ENCODE assay signal across 1 cellular context in genomic region chr9:136483589-136484152, GRCh38.
TF ChIP-seq lines count a peak whose summit lies in the region.

No MANE protein-coding gene starts in this region.

TF ChIP-seq in HEK293, 187 proteins besides CTCF, POLR2A, EP300 and RAD21 (continued from another document and continues in another):
- no peak; the same call in 1 of the 2 replicates for TF ChIP-seq ZBTB17 (tag by site-specific recombination; IDR thresholded peaks at IDR 0.05)
- no peak for TF ChIP-seq ZNF426 (tag by site-specific recombination; IDR thresholded peaks at IDR 0.05)
- peak; percentile 90 for TF ChIP-seq ZEB2 (tag by site-specific recombination; IDR thresholded peaks at IDR 0.05)
- TF ChIP-seq ZNF223 (tag by site-specific recombination; IDR thresholded peaks at IDR 0.05) = no peak
- TF ChIP-seq ZNF214 (tag by site-specific recombination; IDR thresholded peaks at IDR 0.05; ENCODE audit: borderline replicate concordance) = no peak
- TF ChIP-seq ZNF391 (tag by site-specific recombination; IDR thresholded peaks at IDR 0.05; ENCODE audit: borderline replicate concordance, low read depth) = no peak
- TF ChIP-seq ZBTB10 (tag by site-specific recombination; IDR thresholded peaks at IDR 0.05) = no peak
- TF ChIP-seq, protein P1, sequence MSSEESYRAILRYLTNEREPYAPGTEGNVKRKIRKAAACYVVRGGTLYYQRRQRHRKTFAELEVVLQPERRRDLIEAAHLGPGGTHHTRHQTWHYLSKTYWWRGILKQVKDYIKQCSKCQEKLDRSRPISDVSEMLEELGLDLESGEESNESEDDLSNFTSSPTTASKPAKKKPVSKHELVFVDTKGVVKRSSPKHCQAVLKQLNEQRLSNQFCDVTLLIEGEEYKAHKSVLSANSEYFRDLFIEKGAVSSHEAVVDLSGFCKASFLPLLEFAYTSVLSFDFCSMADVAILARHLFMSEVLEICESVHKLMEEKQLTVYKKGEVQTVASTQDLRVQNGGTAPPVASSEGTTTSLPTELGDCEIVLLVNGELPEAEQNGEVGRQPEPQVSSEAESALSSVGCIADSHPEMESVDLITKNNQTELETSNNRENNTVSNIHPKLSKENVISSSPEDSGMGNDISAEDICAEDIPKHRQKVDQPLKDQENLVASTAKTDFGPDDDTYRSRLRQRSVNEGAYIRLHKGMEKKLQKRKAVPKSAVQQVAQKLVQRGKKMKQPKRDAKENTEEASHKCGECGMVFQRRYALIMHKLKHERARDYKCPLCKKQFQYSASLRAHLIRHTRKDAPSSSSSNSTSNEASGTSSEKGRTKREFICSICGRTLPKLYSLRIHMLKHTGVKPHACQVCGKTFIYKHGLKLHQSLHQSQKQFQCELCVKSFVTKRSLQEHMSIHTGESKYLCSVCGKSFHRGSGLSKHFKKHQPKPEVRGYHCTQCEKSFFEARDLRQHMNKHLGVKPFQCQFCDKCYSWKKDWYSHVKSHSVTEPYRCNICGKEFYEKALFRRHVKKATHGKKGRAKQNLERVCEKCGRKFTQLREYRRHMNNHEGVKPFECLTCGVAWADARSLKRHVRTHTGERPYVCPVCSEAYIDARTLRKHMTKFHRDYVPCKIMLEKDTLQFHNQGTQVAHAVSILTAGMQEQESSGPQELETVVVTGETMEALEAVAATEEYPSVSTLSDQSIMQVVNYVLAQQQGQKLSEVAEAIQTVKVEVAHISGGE (tag by site-specific recombination; conservative IDR thresholded peaks at IDR 0.05; ENCODE audit: low read depth) = peak; percentile 49
- TF ChIP-seq ZNF280D (tag by site-specific recombination; IDR thresholded peaks at IDR 0.05) = no peak
- TF ChIP-seq ZNF354C (tag by site-specific recombination; IDR thresholded peaks at IDR 0.05; ENCODE audit: borderline replicate concordance, low read depth) = no peak
- TF ChIP-seq ZFP69B (tag by site-specific recombination; IDR thresholded peaks at IDR 0.05) = peak; percentile 21; the same call in 1 of the 2 replicates
- TF ChIP-seq ZNF146 (tag by site-specific recombination; IDR thresholded peaks at IDR 0.05) = no peak
- TF ChIP-seq PRDM6 (tag by site-specific recombination; IDR thresholded peaks at IDR 0.05) = no peak
- no peak for TF ChIP-seq PRDM1 (tag by site-specific recombination; IDR thresholded peaks at IDR 0.05)
- no peak for TF ChIP-seq ZSCAN23 (tag by site-specific recombination; IDR thresholded peaks at IDR 0.05)
- TF ChIP-seq ZNF19 (tag by site-specific recombination; IDR thresholded peaks at IDR 0.05; ENCODE audit: low read depth) = no peak
- TF ChIP-seq ZNF707 (tag by site-specific recombination; IDR thresholded peaks at IDR 0.05) = no peak
- no peak for TF ChIP-seq SCRT1 (tag by site-specific recombination; IDR thresholded peaks at IDR 0.05; ENCODE audit: borderline replicate concordance)
- no peak for TF ChIP-seq BCL6B (tag by site-specific recombination; IDR thresholded peaks at IDR 0.05)
- TF ChIP-seq GLI2 (tag by site-specific recombination; IDR thresholded peaks at IDR 0.05; ENCODE audit: borderline replicate concordance, low read depth) = no peak
- TF ChIP-seq HOXA7 (CRISPR knock-in tag; IDR thresholded peaks at IDR 0.05; ENCODE audit: borderline replicate concordance) = no peak
- no peak for TF ChIP-seq ZNF169 (tag by site-specific recombination; IDR thresholded peaks at IDR 0.05)
- no peak for TF ChIP-seq ZNF596 (tag by site-specific recombination; IDR thresholded peaks at IDR 0.05)
- TF ChIP-seq ZNF155 (tag by site-specific recombination; IDR thresholded peaks at IDR 0.05) = no peak
- TF ChIP-seq YY1 (tag by site-specific recombination; IDR thresholded peaks at IDR 0.05) = peak; percentile 45; the same call in 1 of the 2 replicates
- no peak for TF ChIP-seq MEIS1 (CRISPR knock-in tag; IDR thresholded peaks at IDR 0.05; ENCODE audit: borderline replicate concordance)
- TF ChIP-seq ZNF792 (tag by site-specific recombination; IDR thresholded peaks at IDR 0.05) = no peak
- TF ChIP-seq ZNF629 (tag by site-specific recombination; IDR thresholded peaks at IDR 0.05) = peak; percentile 42; the same call in 1 of the 2 replicates
- TF ChIP-seq ZNF112 (tag by site-specific recombination; IDR thresholded peaks at IDR 0.05) = no peak
- TF ChIP-seq ZNF776 (tag by site-specific recombination; IDR thresholded peaks at IDR 0.05; ENCODE audit: borderline replicate concordance) = no peak
- no peak for TF ChIP-seq OVOL3 (tag by site-specific recombination; IDR thresholded peaks at IDR 0.05)
- peak; percentile 34; the same call in 1 of the 2 replicates for TF ChIP-seq IKZF3 (tag by site-specific recombination; IDR thresholded peaks at IDR 0.05)
- TF ChIP-seq ZNF350 (tag by site-specific recombination; IDR thresholded peaks at IDR 0.05) = no peak
- no peak for TF ChIP-seq ZNF558 (tag by site-specific recombination; IDR thresholded peaks at IDR 0.05)
- no peak for TF ChIP-seq ZNF529 (tag by site-specific recombination; IDR thresholded peaks at IDR 0.05; ENCODE audit: insufficient replicate concordance)
- no peak for TF ChIP-seq EGR2 (tag by site-specific recombination; IDR thresholded peaks at IDR 0.05; ENCODE audit: low read depth)
- TF ChIP-seq, protein P2, sequence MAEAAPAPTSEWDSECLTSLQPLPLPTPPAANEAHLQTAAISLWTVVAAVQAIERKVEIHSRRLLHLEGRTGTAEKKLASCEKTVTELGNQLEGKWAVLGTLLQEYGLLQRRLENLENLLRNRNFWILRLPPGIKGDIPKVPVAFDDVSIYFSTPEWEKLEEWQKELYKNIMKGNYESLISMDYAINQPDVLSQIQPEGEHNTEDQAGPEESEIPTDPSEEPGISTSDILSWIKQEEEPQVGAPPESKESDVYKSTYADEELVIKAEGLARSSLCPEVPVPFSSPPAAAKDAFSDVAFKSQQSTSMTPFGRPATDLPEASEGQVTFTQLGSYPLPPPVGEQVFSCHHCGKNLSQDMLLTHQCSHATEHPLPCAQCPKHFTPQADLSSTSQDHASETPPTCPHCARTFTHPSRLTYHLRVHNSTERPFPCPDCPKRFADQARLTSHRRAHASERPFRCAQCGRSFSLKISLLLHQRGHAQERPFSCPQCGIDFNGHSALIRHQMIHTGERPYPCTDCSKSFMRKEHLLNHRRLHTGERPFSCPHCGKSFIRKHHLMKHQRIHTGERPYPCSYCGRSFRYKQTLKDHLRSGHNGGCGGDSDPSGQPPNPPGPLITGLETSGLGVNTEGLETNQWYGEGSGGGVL (tag by site-specific recombination; IDR thresholded peaks at IDR 0.05) = no peak
- no peak for TF ChIP-seq ZSCAN16 (tag by site-specific recombination; IDR thresholded peaks at IDR 0.05)
- TF ChIP-seq, protein P3, sequence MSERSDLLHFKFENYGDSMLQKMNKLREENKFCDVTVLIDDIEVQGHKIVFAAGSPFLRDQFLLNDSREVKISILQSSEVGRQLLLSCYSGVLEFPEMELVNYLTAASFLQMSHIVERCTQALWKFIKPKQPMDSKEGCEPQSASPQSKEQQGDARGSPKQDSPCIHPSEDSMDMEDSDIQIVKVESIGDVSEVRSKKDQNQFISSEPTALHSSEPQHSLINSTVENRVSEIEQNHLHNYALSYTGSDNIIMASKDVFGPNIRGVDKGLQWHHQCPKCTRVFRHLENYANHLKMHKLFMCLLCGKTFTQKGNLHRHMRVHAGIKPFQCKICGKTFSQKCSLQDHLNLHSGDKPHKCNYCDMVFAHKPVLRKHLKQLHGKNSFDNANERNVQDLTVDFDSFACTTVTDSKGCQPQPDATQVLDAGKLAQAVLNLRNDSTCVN (tag by site-specific recombination; optimal IDR thresholded peaks at IDR 0.05) = peak; percentile 21
- no peak for TF ChIP-seq KLF16 (tag by site-specific recombination; IDR thresholded peaks at IDR 0.05)
